Comparison of ENCODE assay signal across 12 cellular contexts in genomic region chr19:48683349-48683748, GRCh38. TPM values are rescaled to one million over a fixed set of nuclear protein-coding genes. Genes with fewer than 3 reads are reported as not detected.
DNase-seq lines count a peak whose midpoint lies in the region; ATAC-seq, FAIRE-seq and TF ChIP-seq lines count a peak whose summit lies in the region.
"Had no signal": no experiment of that assay in that cellular context is flagged by ENCODE, and none has a peak within 500 bp of the region (broad histone marks: within the 10 kb centered on the region; RNA-seq: fewer than 3 reads in every experiment).

No MANE protein-coding gene starts in this region.

- TF ChIP-seq POLR2A in H54 (IDR thresholded peaks at IDR 0.05; ENCODE audit: low read depth, low read length), result no peak

- CTCF ChIA-PET in naive thymus-derived CD4-positive, alpha-beta T cell (lab: Charles Lee), result interaction anchor here (0.6 kb wide), 1 partner anchor 988 kb away, joined by 3 read pairs; no protein-coding TSS in a partner anchor
- CTCF ChIA-PET in Calu3 (lab: Charles Lee), result interaction anchor here (3.0 kb wide), 1 partner anchor 12 kb away, joined by 6 read pairs; the partner anchor contains the start of gene FUT2

- H3K4me1 ChIP-seq in naive thymus-derived CD4-positive, alpha-beta T cell (ENCODE audit: control insufficient read depth in 2 of 2, insufficient read depth in 2 of 2, low read length in 2 of 2), result no peaks in the 10 kb centered on the region

- H3K4me1 Mint-ChIP-seq in naive thymus-derived CD4-positive, alpha-beta T cell, result peaks cover 0 to 5% (median 0%) of the 10 kb centered on the region in 7 donors
- peaks cover 15% of the 10 kb centered on the region for H3K4me1 Mint-ChIP-seq in Calu3 (ENCODE audit: low read depth, unreplicated experiment)

- H3K27ac Mint-ChIP-seq in naive thymus-derived CD4-positive, alpha-beta T cell, result peak overlapping the region in 1 of 9 donors; percentile 47
- H3K27ac Mint-ChIP-seq in Calu3 (ENCODE audit: unreplicated experiment), result no peak overlapping the region

- no peaks in the 10 kb centered on the region for H3K9me3 ChIP-seq in naive thymus-derived CD4-positive, alpha-beta T cell (ENCODE audit: control insufficient read depth in 2 of 3, low read length in 3 of 3)

- H3K4me3 ChIP-seq in coronary artery, result peak overlapping the region; percentile 26
- no peak overlapping the region for H3K4me3 ChIP-seq in naive thymus-derived CD4-positive, alpha-beta T cell (ENCODE audit: low read length)

- peak overlapping the region in 5 of 10 donors; percentile 9 to 43 (median 41) for H3K4me3 Mint-ChIP-seq in naive thymus-derived CD4-positive, alpha-beta T cell
- no peak overlapping the region for H3K4me3 Mint-ChIP-seq in Calu3 (ENCODE audit: low read depth, unreplicated experiment)

- POLR2A ChIA-PET in naive thymus-derived CD4-positive, alpha-beta T cell (lab: Charles Lee), result interaction anchor here (0.7 kb wide), 1 partner anchor 19 kb away, joined by 3 read pairs; no protein-coding TSS in a partner anchor

- no peaks in the 10 kb centered on the region for H3K36me3 ChIP-seq in naive thymus-derived CD4-positive, alpha-beta T cell (ENCODE audit: control insufficient read depth in 2 of 3, insufficient read depth in 3 of 3, low read length in 3 of 3)

- H3K27me3 Mint-ChIP-seq in naive thymus-derived CD4-positive, alpha-beta T cell, result no peaks in the 10 kb centered on the region
- H3K27me3 Mint-ChIP-seq in Calu3 (ENCODE audit: unreplicated experiment), result no peaks in the 10 kb centered on the region

- intact Hi-C loops in naive thymus-derived CD4-positive, alpha-beta T cell (cut with micrococcal nuclease), result no loop called here
- intact Hi-C loops in Calu3 (cut with micrococcal nuclease; ENCODE audit: unreplicated experiment), result no loop called here

- H3K9me3 Mint-ChIP-seq in naive thymus-derived CD4-positive, alpha-beta T cell, result no peaks in the 10 kb centered on the region
- H3K9me3 Mint-ChIP-seq in Calu3 (ENCODE audit: low read depth, unreplicated experiment), result no peaks in the 10 kb centered on the region

- no TSS peak for BruUV-seq in Calu3 (replicated peaks; lab: Mats Ljungman, UMichigan)

- no peak for FAIRE-seq in H54 (lab: Jason Lieb, UNC)

- no peak overlapping the region for H3K27ac ChIP-seq in coronary artery
- no peak overlapping the region for H3K27ac ChIP-seq in naive thymus-derived CD4-positive, alpha-beta T cell (ENCODE audit: low read depth, low read length)

- DNase-seq in AG08396 (ENCODE audit: low spot score), result peak; percentile 34
- peak; percentile 15 for DNase-seq in NCI-H1092 treated with DMSO at 0.1 percent for 48 hours (lab: John Stamatoyannopoulos, UW)
- no peak for DNase-seq in coronary artery (ENCODE audit: low spot score)
- peak in 3 of 9 donors; percentile 10 to 26 (median 12) for DNase-seq in naive thymus-derived CD4-positive, alpha-beta T cell
- no peak for DNase-seq in Calu3
- DNase-seq in H54 (ENCODE audit: insufficient read length, low spot score), result no peak
- DNase-seq in NCI-H446 treated with DMSO at 0.1 percent for 48 hours (lab: John Stamatoyannopoulos, UW), result no peak
- DNase-seq: effector CD4-positive, alpha-beta T cell; GDM1; Kasumi-1; SW 1271 had no signal

- no peaks in the 10 kb centered on the region for H3K27me3 ChIP-seq in naive thymus-derived CD4-positive, alpha-beta T cell (ENCODE audit: control insufficient read depth in 2 of 2, insufficient read depth in 2 of 2, low read length in 2 of 2)

- TF ChIP-seq CTCF in coronary artery (IDR thresholded peaks at IDR 0.05), result no peak
- no peak for TF ChIP-seq CTCF in Calu3 (IDR thresholded peaks at IDR 0.05; ENCODE audit: unreplicated experiment)

- ATAC-seq in naive thymus-derived CD4-positive, alpha-beta T cell, result peak; percentile 47
- ATAC-seq in HG02870 (IDR thresholded peaks at IDR 0.05; ENCODE audit: unreplicated experiment), result no peak

- no peaks in the 10 kb centered on the region for H3K36me3 Mint-ChIP-seq in naive thymus-derived CD4-positive, alpha-beta T cell
- H3K36me3 Mint-ChIP-seq in Calu3 (ENCODE audit: insufficient read depth, unreplicated experiment), result no peaks in the 10 kb centered on the region

RNA-seq across cellular contexts. Expression of gene NTN5, which starts 10.5 kb away (rescaled TPM):
- 1 to 10 TPM in 4 of 5 experiments, under 1 TPM in 1; 0.99 to 5.9 (median 3.0) TPM for total RNA-seq in naive thymus-derived CD4-positive, alpha-beta T cell
- polyA plus RNA-seq in naive thymus-derived CD4-positive, alpha-beta T cell, result under 1 TPM; 0.41 to 0.59 TPM
- total RNA-seq in Calu3 (2022), result 0.57 and 0.66 TPM in 2 replicates

RNA-seq across cellular contexts. Expression of gene FUT2, which starts 12.4 kb away (rescaled TPM):
- total RNA-seq in naive thymus-derived CD4-positive, alpha-beta T cell, result not detected
- polyA plus RNA-seq in naive thymus-derived CD4-positive, alpha-beta T cell, result under 1 TPM; 0.09 to 0.78 TPM
- total RNA-seq in Calu3 (2022), result 8.7 and 10.4 TPM in 2 replicates

RNA-seq across cellular contexts. Expression of gene MAMSTR, which starts 36.2 kb away (rescaled TPM):
- total RNA-seq in naive thymus-derived CD4-positive, alpha-beta T cell, result 1 to 10 TPM in 3 of 5 experiments, under 1 TPM in 2; 0.80 to 2.1 (median 1.3) TPM
- under 1 TPM; 0.25 to 0.87 TPM for polyA plus RNA-seq in naive thymus-derived CD4-positive, alpha-beta T cell
- 1.7 TPM in 2 replicates for total RNA-seq in Calu3 (2022)

RNA-seq across cellular contexts. Expression of gene CA11, which starts 37.4 kb away (rescaled TPM):
- total RNA-seq in naive thymus-derived CD4-positive, alpha-beta T cell, result 10 to 100 TPM in 4 of 5 experiments, 1 to 10 TPM in 1; 7.5 to 20.5 (median 12.5) TPM
- 1 to 10 TPM; 6.3 to 8.0 TPM for polyA plus RNA-seq in naive thymus-derived CD4-positive, alpha-beta T cell
- 2.1 and 5.1 TPM in 2 replicates for total RNA-seq in Calu3 (2022)

RNA-seq across cellular contexts. Expression of gene DBP, which starts 46.2 kb away (rescaled TPM):
- 10 to 100 TPM; 11.9 to 79.9 (median 33.2) TPM for total RNA-seq in naive thymus-derived CD4-positive, alpha-beta T cell
- polyA plus RNA-seq in naive thymus-derived CD4-positive, alpha-beta T cell, result 100 to 1,000 TPM in 1 of 2 donors, 10 to 100 TPM in 1; 61.7 to 130 TPM
- 4.3 and 4.9 TPM in 2 replicates for total RNA-seq in Calu3 (2022)

Comparison
In these comparisons a context has a peak if more than half of its experiments do, and no peak if none do; other contexts are left out.
1. DNase-seq: peak in AG08396 (single experiment) and NCI-H1092 treated with DMSO at 0.1 percent for 48 hours (single experiment); none in coronary artery (single experiment), Calu3 (single experiment), H54 (single experiment) and NCI-H446 treated with DMSO at 0.1 percent for 48 hours (single experiment).